Comparison of ENCODE assay signal across 27 cellular contexts in genomic region chr2:216804357-216805350, GRCh38. TPM values are rescaled to one million over a fixed set of nuclear protein-coding genes. Genes with fewer than 3 reads are reported as not detected.
DNase-seq lines count a peak whose midpoint lies in the region; ATAC-seq and TF ChIP-seq lines count a peak whose summit lies in the region.
"Had no signal": no experiment of that assay in that cellular context is flagged by ENCODE, and none has a peak within 500 bp of the region (broad histone marks: within the 10 kb centered on the region; RNA-seq: fewer than 3 reads in every experiment).

No MANE protein-coding gene starts in this region.

- TF ChIP-seq CTCF in PC-3 (conservative IDR thresholded peaks at IDR 0.05; ENCODE audit: low read depth, low read length) (no peak), fibroblast of the aortic adventitia (IDR thresholded peaks at IDR 0.05; ENCODE audit: insufficient read depth, low read length) (no peak), left lung (IDR thresholded peaks at IDR 0.05) (no peak)

- no peak overlapping the region for H2AFZ ChIP-seq in PC-3 (ENCODE audit: low read length)

- H3K27ac Mint-ChIP-seq in activated naive CD4-positive, alpha-beta T cell treated with anti-CD3 and anti-CD28 coated beads for 36 hours = no peak overlapping the region
- H3K27ac Mint-ChIP-seq: activated B cell treated with CpG ODN at 0.5 μM for 24 hours; activated CD4-positive, alpha-beta memory T cell treated with anti-CD3 and anti-CD28 coated beads for 36 hours; CD4-positive, alpha-beta T cell; stimulated activated naive B cell treated with anti-CD40 and anti-IgM and Interleukin-4, amounts not matched to agents 10 μg/mL and 1 μg/mL and 100 μg/mL, for 72 hours had no signal

- DNase-seq in PC-3 = peak; percentile 46
- peak; percentile 16 for DNase-seq in fibroblast of the aortic adventitia (ENCODE audit: low read depth)
- no peak for DNase-seq in left lung
- DNase-seq in NCI-H82 (lab: John Stamatoyannopoulos, UW) = no peak
- DNase-seq in activated naive CD4-positive, alpha-beta T cell treated with anti-CD3 and anti-CD28 coated beads for 36 hours = no peak
- no peak for DNase-seq in A172 (ENCODE audit: low spot score)
- no peak for DNase-seq in GOT3 (lab: John Stamatoyannopoulos, UW)
- DNase-seq: activated B cell treated with CpG ODN at 0.5 μM for 24 hours; activated CD4-positive, alpha-beta memory T cell treated with anti-CD3 and anti-CD28 coated beads for 36 hours; CD4-positive, alpha-beta T cell; cerebellar nuclear complex; DMS 273 treated with DMSO at 0.1 percent for 48 hours; effector CD4-positive, alpha-beta T cell; esophagus squamous epithelium; GDM1; glutamatergic neuron; NCI-H1105; stimulated activated CD4-positive, alpha-beta T cell treated with anti-CD3 and anti-CD28 coated beads, Interleukin-2, amount 100 ng/mL, for 24 hours; stimulated activated naive B cell treated with anti-CD40 and anti-IgM and Interleukin-4, amounts not matched to agents 10 μg/mL and 1 μg/mL and 100 μg/mL, for 72 hours; T-helper 2 cell had no signal

- POLR2A ChIA-PET in PC-3 (lab: Charles Lee; ENCODE audit: unreplicated experiment) = no interaction called here

- H3K4me3 Mint-ChIP-seq in activated naive CD4-positive, alpha-beta T cell treated with anti-CD3 and anti-CD28 coated beads for 36 hours = no peak overlapping the region
- H3K4me3 Mint-ChIP-seq: activated B cell treated with CpG ODN at 0.5 μM for 24 hours; activated CD4-positive, alpha-beta memory T cell treated with anti-CD3 and anti-CD28 coated beads for 36 hours; CD4-positive, alpha-beta T cell; stimulated activated naive B cell treated with anti-CD40 and anti-IgM and Interleukin-4, amounts not matched to agents 10 μg/mL and 1 μg/mL and 100 μg/mL, for 72 hours had no signal

- H3K79me2 ChIP-seq in PC-3 (ENCODE audit: low read length) = no peaks in the 10 kb centered on the region

- H3K4me3 ChIP-seq in PC-3 (ENCODE audit: low read length) (no peak overlapping the region), fibroblast of the aortic adventitia (ENCODE audit: low read depth, low read length) (no peak overlapping the region), left lung (no peak overlapping the region), subcutaneous abdominal adipose tissue (ENCODE audit: low read depth in 1 of 5, low read length in 5 of 5) (no peak overlapping the region)
- H3K4me3 ChIP-seq: esophagus squamous epithelium, SK-N-MC had no signal

- no peak overlapping the region for H3K9ac ChIP-seq in PC-3 (ENCODE audit: low read length)
- H3K9ac ChIP-seq in subcutaneous abdominal adipose tissue (ENCODE audit: low read length in 5 of 5) = no peak overlapping the region

- no peaks in the 10 kb centered on the region for H3K27me3 Mint-ChIP-seq in activated naive CD4-positive, alpha-beta T cell treated with anti-CD3 and anti-CD28 coated beads for 36 hours (ENCODE audit: low read depth)
- H3K27me3 Mint-ChIP-seq: activated B cell treated with CpG ODN at 0.5 μM for 24 hours; activated CD4-positive, alpha-beta memory T cell treated with anti-CD3 and anti-CD28 coated beads for 36 hours; CD4-positive, alpha-beta T cell had no signal

- no peak overlapping the region for H3K4me2 ChIP-seq in PC-3 (ENCODE audit: low read length)

- no peaks in the 10 kb centered on the region for H3K9me3 Mint-ChIP-seq in activated naive CD4-positive, alpha-beta T cell treated with anti-CD3 and anti-CD28 coated beads for 36 hours
- H3K9me3 Mint-ChIP-seq: activated B cell treated with CpG ODN at 0.5 μM for 24 hours; activated CD4-positive, alpha-beta memory T cell treated with anti-CD3 and anti-CD28 coated beads for 36 hours; CD4-positive, alpha-beta T cell; stimulated activated naive B cell treated with anti-CD40 and anti-IgM and Interleukin-4, amounts not matched to agents 10 μg/mL and 1 μg/mL and 100 μg/mL, for 72 hours had no signal

- CTCF ChIA-PET in PC-3 (lab: Charles Lee) = no interaction called here
- CTCF ChIA-PET in activated naive CD4-positive, alpha-beta T cell treated with anti-CD3 and anti-CD28 coated beads for 36 hours (lab: Charles Lee) = no interaction called here

- no TSS peak for BruUV-seq in PC-3 (replicated peaks; lab: Mats Ljungman, UMichigan)

- no peak for ATAC-seq in PC-3
- ATAC-seq in left lung = peak; percentile 28
- ATAC-seq: Panc1; stimulated activated naive B cell treated with anti-CD40 and anti-IgM and Interleukin-4, amounts not matched to agents 10 μg/mL and 1 μg/mL and 100 μg/mL, for 72 hours had no signal

- H3K4me1 Mint-ChIP-seq in activated naive CD4-positive, alpha-beta T cell treated with anti-CD3 and anti-CD28 coated beads for 36 hours (ENCODE audit: low read depth) = no peaks in the 10 kb centered on the region
- H3K4me1 Mint-ChIP-seq: activated B cell treated with CpG ODN at 0.5 μM for 24 hours; stimulated activated naive B cell treated with anti-CD40 and anti-IgM and Interleukin-4, amounts not matched to agents 10 μg/mL and 1 μg/mL and 100 μg/mL, for 72 hours had no signal

- H3K36me3 ChIP-seq in PC-3 (ENCODE audit: low read depth, low read length) (no peaks in the 10 kb centered on the region), left lung (no peaks in the 10 kb centered on the region), subcutaneous abdominal adipose tissue (ENCODE audit: control insufficient read depth in 5 of 5, insufficient read depth in 5 of 5, low read length in 5 of 5) (no peaks in the 10 kb centered on the region)
- H3K36me3 ChIP-seq: esophagus squamous epithelium had no signal

- no peaks in the 10 kb centered on the region for H3F3A ChIP-seq in PC-3 (ENCODE audit: low read length, unreplicated experiment)

- no peaks in the 10 kb centered on the region for H3K36me3 Mint-ChIP-seq in activated naive CD4-positive, alpha-beta T cell treated with anti-CD3 and anti-CD28 coated beads for 36 hours (ENCODE audit: low read depth)
- H3K36me3 Mint-ChIP-seq: activated CD4-positive, alpha-beta memory T cell treated with anti-CD3 and anti-CD28 coated beads for 36 hours; stimulated activated naive B cell treated with anti-CD40 and anti-IgM and Interleukin-4, amounts not matched to agents 10 μg/mL and 1 μg/mL and 100 μg/mL, for 72 hours had no signal

- intact Hi-C loops in PC-3 (cut with micrococcal nuclease) = no loop called here
- intact Hi-C loops in left lung (cut with DNase I) = no loop called here
- intact Hi-C loops in activated naive CD4-positive, alpha-beta T cell treated with anti-CD3 and anti-CD28 coated beads for 36 hours (cut with micrococcal nuclease) = no loop called here

- H3K27ac ChIP-seq in PC-3 (ENCODE audit: low read length) (no peak overlapping the region), left lung (no peak overlapping the region), subcutaneous abdominal adipose tissue (ENCODE audit: low read depth, low read length) (peak overlapping the region; percentile 34)
- H3K27ac ChIP-seq: esophagus squamous epithelium, SK-N-MC had no signal

- H3K9me2 ChIP-seq in PC-3 (replicated peaks; ENCODE audit: low read length) = no peaks in the 10 kb centered on the region

- no peaks in the 10 kb centered on the region for H4K20me1 ChIP-seq in PC-3 (ENCODE audit: low read length)

- H3K9me3 ChIP-seq in PC-3 (ENCODE audit: low read length) (no peaks in the 10 kb centered on the region), left lung (no peaks in the 10 kb centered on the region), subcutaneous abdominal adipose tissue (ENCODE audit: control insufficient read depth in 5 of 5, low read length in 5 of 5) (no peaks in the 10 kb centered on the region)
- H3K9me3 ChIP-seq: esophagus squamous epithelium had no signal

- 0 out of 2 replicates have a peak, but pooled peaks cover 6% of the 10 kb centered on the region for H3K4me1 ChIP-seq in PC-3 (ENCODE audit: insufficient read depth, low read length)
- H3K4me1 ChIP-seq in left lung = no peaks in the 10 kb centered on the region
- H3K4me1 ChIP-seq in subcutaneous abdominal adipose tissue (ENCODE audit: control insufficient read depth in 5 of 5, insufficient read depth in 5 of 5, low read length in 5 of 5) = peaks cover 13 to 47% (median 40%) of the 10 kb centered on the region in 5 donors

- H3K27me3 ChIP-seq in PC-3 (ENCODE audit: low read length) (no peaks in the 10 kb centered on the region), left lung (no peaks in the 10 kb centered on the region), subcutaneous abdominal adipose tissue (ENCODE audit: control insufficient read depth in 5 of 5, insufficient read depth in 4 of 5, low read length in 5 of 5) (no peaks in the 10 kb centered on the region)
- H3K27me3 ChIP-seq: esophagus squamous epithelium had no signal

RNA-seq across cellular contexts. Expression of gene TNP1, which starts 55.2 kb away (rescaled TPM):
- total RNA-seq in PC-3 (2014; rRNA removed) (not detected in 2 replicates), fibroblast of the aortic adventitia (ENCODE audit: low replicate concordance) (not detected in 2 replicates), left lung (not detected)
- total RNA-seq in activated naive CD4-positive, alpha-beta T cell treated with anti-CD3 and anti-CD28 coated beads for 36 hours = not detected
- total RNA-seq in A172 (2014; rRNA removed; shearing (Covaris generic)) = not detected in 2 replicates
- total RNA-seq: activated B cell treated with CpG ODN at 0.5 μM for 24 hours; activated CD4-positive, alpha-beta memory T cell treated with anti-CD3 and anti-CD28 coated beads for 36 hours; CD4-positive, alpha-beta T cell; esophagus squamous epithelium; H1; LHCN-M2; lung microvascular endothelial cell; osteocyte had no signal

Comparison
In these comparisons a context has a peak if more than half of its experiments do, and no peak if none do; other contexts are left out.
1. DNase-seq: peak in PC-3 (single experiment) and fibroblast of the aortic adventitia (single experiment); none in left lung (0 of 2), NCI-H82 (single experiment), activated naive CD4-positive, alpha-beta T cell treated with anti-CD3 and anti-CD28 coated beads for 36 hours (single experiment), A172 (single experiment) and GOT3 (single experiment).